Comparison of ENCODE assay signal across 7 cellular contexts in genomic region chr6:163415176-163415619, GRCh38. TPM values are rescaled to one million over a fixed set of nuclear protein-coding genes. Genes with fewer than 3 reads are reported as not detected.
A peak's percentile ranks its signal among the peaks of the same experiment; 100 is the strongest.
DNase-seq lines count a peak whose midpoint lies in the region; ATAC-seq and TF ChIP-seq lines count a peak whose summit lies in the region.

No MANE protein-coding gene starts in this region.

- intact Hi-C loops in heart left ventricle (cut with DNase I): loop anchor here in 9 of 10 donors (2.0 to 10.0 kb wide), 13 partner anchors 80 to 1512 kb away; partner anchors contain the start of genes PACRG (in 2 of the 9) and PRKN (in 2 of the 9)

- H3K27ac ChIP-seq in heart left ventricle: peak overlapping the region; percentile 94 to 100 (median 99)
- H3K27ac ChIP-seq in skeletal muscle tissue (ENCODE audit: low read depth, low read length): peak overlapping the region; percentile 99

- H3K4me3 ChIP-seq in heart left ventricle: peak overlapping the region; percentile 49 to 97 (median 86)
- H3K4me3 ChIP-seq in skeletal muscle tissue (ENCODE audit: low read length in 3 of 3): peak overlapping the region; percentile 68 to 92 (median 84)

- H3K27me3 ChIP-seq in heart left ventricle: no peaks in the 10 kb centered on the region
- no peaks in the 10 kb centered on the region for H3K27me3 ChIP-seq in skeletal muscle tissue (ENCODE audit: control insufficient read depth in 3 of 3, insufficient read depth in 3 of 3, low read length in 3 of 3)

- TF ChIP-seq CTCF in heart left ventricle (IDR thresholded peaks at IDR 0.05): no peak

- no peaks in the 10 kb centered on the region for H3K36me3 ChIP-seq in heart left ventricle
- peaks cover 0 to 2% (median 0%) of the 10 kb centered on the region in 3 donors for H3K36me3 ChIP-seq in skeletal muscle tissue (ENCODE audit: control insufficient read depth in 3 of 3, insufficient read depth in 3 of 3, low read length in 3 of 3)

- WGBS in heart left ventricle, 4 donors: 0 to 1% (median 0%) methylated on average over 30 to 47 of the region's 47 CpGs; no CpG with 5 or more reads in 1 of the 4 donors

- DNase-seq in activated CD8-positive, alpha-beta memory T cell treated with anti-CD3 and anti-CD28 coated beads, Interleukin-2, amount 50 U/mL, for 48 hours: peak; percentile 65
- DNase-seq in heart left ventricle (peak in 4 of 5 donors; percentile 27 to 68 (median 35)), NCI-H524 treated with DMSO at 0.1 percent for 48 hours (lab: John Stamatoyannopoulos, UW) (no peak)

- H3K9me3 ChIP-seq in heart left ventricle (no peaks in the 10 kb centered on the region), skeletal muscle tissue (ENCODE audit: control insufficient read depth in 3 of 3, low read length in 3 of 3) (no peaks in the 10 kb centered on the region)

- H3K4me1 ChIP-seq in heart left ventricle: peaks cover 0 to 43% (median 10%) of the 10 kb centered on the region in 12 donors
- peaks cover 0 to 21% (median 9%) of the 10 kb centered on the region in 3 donors for H3K4me1 ChIP-seq in skeletal muscle tissue (ENCODE audit: control insufficient read depth in 3 of 3, insufficient read depth in 3 of 3, low read length in 3 of 3)

- peak overlapping the region; percentile 94 to 99 (median 98) for H3K9ac ChIP-seq in skeletal muscle tissue (ENCODE audit: low read depth in 1 of 3, low read length in 3 of 3)

- peak; percentile 2 for ATAC-seq in GM18909 (IDR thresholded peaks at IDR 0.05; ENCODE audit: poor library complexity, unreplicated experiment)
- ATAC-seq in HG03280 (IDR thresholded peaks at IDR 0.05; ENCODE audit: unreplicated experiment): peak; percentile 1
- ATAC-seq in heart left ventricle: no peak
- ATAC-seq in GM21825 (IDR thresholded peaks at IDR 0.05; ENCODE audit: unreplicated experiment): no peak

- TF ChIP-seq POLR2A in heart left ventricle (IDR thresholded peaks at IDR 0.05): no peak

RNA-seq across cellular contexts. Expression of gene QKI, which starts 0.7 kb away (rescaled TPM):
- total RNA-seq in heart left ventricle: 100 to 1,000 TPM; 367 to 607 (median 489) TPM
- 100 to 1,000 TPM in 1 of 2 donors, 10 to 100 TPM in 1; 80.2 to 250 TPM for polyA plus RNA-seq in heart left ventricle
- 274 TPM for total RNA-seq in skeletal muscle tissue

Comparison
In these comparisons a context has a peak if more than half of its experiments do, and no peak if none do; other contexts are left out.
1. ATAC-seq: peak in GM18909 (single experiment) and HG03280 (single experiment); none in heart left ventricle (0 of 4) and GM21825 (single experiment).